Comparison of ENCODE assay signal across 16 cellular contexts in genomic region chr4:102139132-102139573, GRCh38.
DNase-seq lines count a peak whose midpoint lies in the region; ATAC-seq lines count a peak whose summit lies in the region.
"Had no signal": no experiment of that assay in that cellular context is flagged by ENCODE, and none has a peak within 500 bp of the region (broad histone marks: within the 10 kb centered on the region; RNA-seq: fewer than 3 reads in every experiment).

No MANE protein-coding gene starts in this region.

- intact Hi-C loops in sciatic nerve (cut with DNase I), result no loop called here

- DNase-seq in A172 (ENCODE audit: low spot score), result peak; percentile 82
- DNase-seq in H4 (ENCODE audit: low spot score), result peak; percentile 24
- peak; percentile 11 for DNase-seq in amniotic epithelial cell (ENCODE audit: low read depth)
- peak; percentile 5 for DNase-seq in foreskin melanocyte
- no peak for DNase-seq in sciatic nerve (ENCODE audit: low spot score)
- DNase-seq in NCI-H2171 (lab: John Stamatoyannopoulos, UW), result no peak
- DNase-seq: activated CD4-positive, alpha-beta T cell treated with anti-CD3 and anti-CD28 coated beads for 1 hour; activated T-cell treated with anti-CD3 and anti-CD28 coated beads, Interleukin-2, amount 50 U/mL, for 72 hours; caudate nucleus; gastrocnemius medialis; Kasumi-1; NCI-H524 treated with DMSO at 0.1 percent for 48 hours; SJCRH30; thyroid gland had no signal

- ATAC-seq in sciatic nerve, result no peak
- ATAC-seq in HG03571 (IDR thresholded peaks at IDR 0.05; ENCODE audit: unreplicated experiment), result no peak
- ATAC-seq in HG03520 (IDR thresholded peaks at IDR 0.05; ENCODE audit: unreplicated experiment), result no peak
- ATAC-seq: activated T-cell treated with anti-CD3 and anti-CD28 coated beads, Interleukin-2, amount 50 U/mL, for 72 hours had no signal

Comparison
In these comparisons a context has a peak if more than half of its experiments do, and no peak if none do; other contexts are left out.
1. DNase-seq: peak in A172 (single experiment), H4 (single experiment), amniotic epithelial cell (single experiment) and foreskin melanocyte (single experiment); none in sciatic nerve (single experiment) and NCI-H2171 (single experiment).